ENCODE assay signal across 1 cellular context in the genomic region with DNA sequence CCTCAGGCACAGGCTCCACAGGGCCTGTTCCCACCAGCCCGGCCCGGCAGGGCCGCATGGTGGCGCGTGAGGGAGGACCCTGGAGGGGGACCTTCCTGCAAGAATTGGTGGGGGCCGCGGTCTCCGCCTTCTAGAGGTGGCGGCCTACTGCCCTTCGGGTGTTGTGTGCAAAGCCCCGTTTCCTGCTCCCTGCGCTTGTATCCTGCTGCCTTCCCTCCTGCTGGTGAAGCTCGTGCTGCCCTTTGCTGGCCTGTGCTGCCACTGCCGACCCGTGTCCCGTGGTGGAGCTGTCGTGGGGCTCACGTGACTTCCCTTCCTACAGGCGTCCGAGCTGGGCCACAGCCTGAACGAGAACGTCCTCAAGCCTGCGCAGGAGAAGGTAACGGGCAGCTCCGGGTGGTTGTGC.
TF ChIP-seq lines count a peak whose summit lies in the region.

No MANE protein-coding gene starts in this region.

TF ChIP-seq in GM23338, 12 proteins besides CTCF, POLR2A, EP300 and RAD21:
- no peak for TF ChIP-seq EZH2phosphoT487 (IDR thresholded peaks at IDR 0.05; ENCODE audit: unreplicated experiment)
- no peak for TF ChIP-seq ZNF114 (CRISPR knock-in tag; IDR thresholded peaks at IDR 0.05)
- TF ChIP-seq STAT1 (IDR thresholded peaks at IDR 0.05; ENCODE audit: unreplicated experiment) = no peak
- TF ChIP-seq CREB1 (CRISPR knock-in tag; IDR thresholded peaks at IDR 0.05; ENCODE audit: low read depth) = no peak
- no peak for TF ChIP-seq ZNF331 (CRISPR knock-in tag; IDR thresholded peaks at IDR 0.05; ENCODE audit: low read depth)
- TF ChIP-seq NANOG (IDR thresholded peaks at IDR 0.05; ENCODE audit: borderline replicate concordance) = no peak
- no peak for TF ChIP-seq EZH2 (IDR thresholded peaks at IDR 0.05; ENCODE audit: low read depth, unreplicated experiment)
